Comparison of ENCODE assay signal across 9 cellular contexts in genomic region chr19:31351212-31352193, GRCh38. TPM values are rescaled to one million over a fixed set of nuclear protein-coding genes. Genes with fewer than 3 reads are reported as not detected.
DNase-seq lines count a peak whose midpoint lies in the region; ATAC-seq, FAIRE-seq and TF ChIP-seq lines count a peak whose summit lies in the region.
"Had no signal": no experiment of that assay in that cellular context is flagged by ENCODE, and none has a peak within 500 bp of the region (broad histone marks: within the 10 kb centered on the region; RNA-seq: fewer than 3 reads in every experiment).

No MANE protein-coding gene starts in this region.

- peaks cover 5% of the 10 kb centered on the region for H3K27me3 ChIP-seq in WERI-Rb-1 (ENCODE audit: insufficient read depth, low read depth, severe bottlenecking)

- H3K4me3 ChIP-seq in WERI-Rb-1 (ENCODE audit: low read depth, low read length), result peak overlapping the region; percentile 61

- ATAC-seq in omental fat pad (ENCODE audit: low FRiP score) (peak; percentile 16), HG02973 (IDR thresholded peaks at IDR 0.05; ENCODE audit: unreplicated experiment) (no peak)

- H3K36me3 ChIP-seq in WERI-Rb-1, result no peaks in the 10 kb centered on the region

- TF ChIP-seq CTCF in WERI-Rb-1 (IDR thresholded peaks at IDR 0.05; ENCODE audit: low read depth, low read length) (no peak), omental fat pad (IDR thresholded peaks at IDR 0.05) (no peak)

- H3K9me3 ChIP-seq in WERI-Rb-1 (ENCODE audit: severe bottlenecking), result no peaks in the 10 kb centered on the region

- FAIRE-seq in frontal cortex (lab: Jason Lieb, UNC) (no peak), GM12891 (lab: Jason Lieb, UNC) (no peak)

- TF ChIP-seq POLR2A in GM12891 (IDR thresholded peaks at IDR 0.05; ENCODE audit: low read depth, low read length), result no peak

- in situ Hi-C loops in KBM-7 (cut with MboI; ENCODE audit: low pct_unique_long_range_greater_than_20kb, low sequenced_read_pairs), result no loop called here

- H3K27ac ChIP-seq in WERI-Rb-1, result no peak overlapping the region
- H3K27ac ChIP-seq: 22Rv1 had no signal

- peak; percentile 54 for DNase-seq in DMS 273 (lab: John Stamatoyannopoulos, UW; ENCODE audit: unreplicated experiment)
- DNase-seq in DMS 273 treated with DMSO at 0.1 percent for 48 hours (lab: John Stamatoyannopoulos, UW), result no peak
- DNase-seq in WERI-Rb-1, result peak; percentile 19
- peak; percentile 48 to 58 for DNase-seq in frontal cortex (ENCODE audit: low spot score in 2 of 2)
- no peak for DNase-seq in omental fat pad (ENCODE audit: low spot score)
- no peak for DNase-seq in KBM-7
- no peak for DNase-seq in GM12891 (ENCODE audit: insufficient read length, low spot score)

TF ChIP-seq in GM12891, 5 proteins besides CTCF, POLR2A, EP300 and RAD21:
- TF ChIP-seq POLR2AphosphoS5 (IDR thresholded peaks at IDR 0.05; ENCODE audit: low read depth, low read length), result no peak
- TF ChIP-seq TAF1 (IDR thresholded peaks at IDR 0.05; ENCODE audit: low read depth, low read length), result no peak
- TF ChIP-seq PAX5 (IDR thresholded peaks at IDR 0.05; ENCODE audit: insufficient read depth, low read length, severe bottlenecking), result no peak
- TF ChIP-seq SPI1 (IDR thresholded peaks at IDR 0.05; ENCODE audit: low read depth, low read length), result no peak
- no peak for TF ChIP-seq POU2F2 (IDR thresholded peaks at IDR 0.05; ENCODE audit: low read depth, low read length)

RNA-seq across cellular contexts. Expression of gene TSHZ3, which starts 2.3 kb away (rescaled TPM):
- total RNA-seq in frontal cortex, result 22.8 TPM
- 10 to 100 TPM in 3 of 4 donors, 1 to 10 TPM in 1; 6.3 to 10.6 (median 10.4) TPM for total RNA-seq in omental fat pad
- polyA plus RNA-seq in GM12891 (2012; ENCODE audit: low read depth, missing spikeins), result not detected

Comparison
In these comparisons a context has a peak if more than half of its experiments do, and no peak if none do; other contexts are left out.
1. DNase-seq: peak in DMS 273 (single experiment), WERI-Rb-1 (single experiment) and frontal cortex (2 of 2); none in DMS 273 treated with DMSO at 0.1 percent for 48 hours (single experiment), omental fat pad (single experiment), KBM-7 (single experiment) and GM12891 (single experiment).